In the genomic region with DNA sequence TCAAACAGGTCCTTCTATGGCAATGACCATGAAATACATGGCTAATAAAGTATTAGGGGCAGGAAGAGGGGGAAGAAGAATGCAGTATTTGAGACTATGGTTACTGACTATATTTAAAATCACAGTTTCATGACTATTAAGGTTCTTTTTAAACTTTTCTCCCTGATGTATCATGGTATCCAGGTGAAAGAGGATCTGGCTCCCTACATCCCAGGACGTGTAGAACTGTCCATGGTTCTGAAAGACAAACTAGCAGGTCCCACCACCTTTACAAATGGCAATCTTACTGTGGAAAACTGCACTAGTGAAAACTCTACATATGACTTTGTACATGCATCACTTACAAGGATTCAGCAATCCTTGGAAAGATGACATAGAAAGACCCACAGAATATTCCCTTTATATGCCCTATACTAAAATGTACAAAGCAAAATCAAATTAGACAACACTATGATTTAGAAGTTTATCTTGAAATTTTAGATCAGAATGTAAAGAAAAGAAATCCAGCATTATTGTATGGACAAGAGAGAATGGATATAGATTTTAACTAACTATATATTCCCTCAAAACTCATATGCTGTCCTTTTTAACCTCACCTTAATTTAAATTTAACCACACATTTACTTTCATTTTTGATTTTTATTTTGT, we compare ENCODE assay signal across 1 cellular context.
TF ChIP-seq lines count a peak whose summit lies in the region.

No MANE protein-coding gene starts in this region.

TF ChIP-seq in HepG2, 621 proteins besides CTCF, POLR2A, EP300 and RAD21 (continued from another document and continues in another):
- TF ChIP-seq, protein P1, sequence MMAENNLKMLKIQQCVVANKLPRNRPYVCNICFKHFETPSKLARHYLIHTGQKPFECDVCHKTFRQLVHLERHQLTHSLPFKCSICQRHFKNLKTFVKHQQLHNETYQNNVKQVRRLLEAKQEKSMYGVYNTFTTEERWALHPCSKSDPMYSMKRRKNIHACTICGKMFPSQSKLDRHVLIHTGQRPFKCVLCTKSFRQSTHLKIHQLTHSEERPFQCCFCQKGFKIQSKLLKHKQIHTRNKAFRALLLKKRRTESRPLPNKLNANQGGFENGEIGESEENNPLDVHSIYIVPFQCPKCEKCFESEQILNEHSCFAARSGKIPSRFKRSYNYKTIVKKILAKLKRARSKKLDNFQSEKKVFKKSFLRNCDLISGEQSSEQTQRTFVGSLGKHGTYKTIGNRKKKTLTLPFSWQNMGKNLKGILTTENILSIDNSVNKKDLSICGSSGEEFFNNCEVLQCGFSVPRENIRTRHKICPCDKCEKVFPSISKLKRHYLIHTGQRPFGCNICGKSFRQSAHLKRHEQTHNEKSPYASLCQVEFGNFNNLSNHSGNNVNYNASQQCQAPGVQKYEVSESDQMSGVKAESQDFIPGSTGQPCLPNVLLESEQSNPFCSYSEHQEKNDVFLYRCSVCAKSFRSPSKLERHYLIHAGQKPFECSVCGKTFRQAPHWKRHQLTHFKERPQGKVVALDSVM (CRISPR knock-in tag; IDR thresholded peaks at IDR 0.05), result no peak
- TF ChIP-seq CCAR2 (optimal IDR thresholded peaks at IDR 0.05; ENCODE audit: low read depth, low read length) (no peak), ZNF326 (CRISPR knock-in tag; IDR thresholded peaks at IDR 0.05; ENCODE audit: borderline replicate concordance) (no peak), ZNF24 (IDR thresholded peaks at IDR 0.05) (no peak), SNAPC2 (CRISPR knock-in tag; IDR thresholded peaks at IDR 0.05) (no peak), GATAD1 (CRISPR knock-in tag; IDR thresholded peaks at IDR 0.05) (peak; percentile 65), KDM4B (CRISPR knock-in tag; IDR thresholded peaks at IDR 0.05) (no peak), MIXL1 (CRISPR knock-in tag; IDR thresholded peaks at IDR 0.05) (peak; percentile 52; the same call in 1 of the 2 replicates), RFXAP (CRISPR knock-in tag; IDR thresholded peaks at IDR 0.05; ENCODE audit: borderline replicate concordance) (no peak), ZNF382 (CRISPR knock-in tag; IDR thresholded peaks at IDR 0.05; ENCODE audit: borderline replicate concordance) (no peak), TOPORS (CRISPR knock-in tag; IDR thresholded peaks at IDR 0.05) (no peak), RFX5 (IDR thresholded peaks at IDR 0.05; ENCODE audit: low read depth, low read length) (no peak), HIVEP1 (CRISPR knock-in tag; IDR thresholded peaks at IDR 0.05) (no peak), ZNF598 (CRISPR knock-in tag; IDR thresholded peaks at IDR 0.05; ENCODE audit: borderline replicate concordance) (no peak), ZNF143 (CRISPR knock-in tag; IDR thresholded peaks at IDR 0.05) (no peak), ZNF446 (CRISPR knock-in tag; IDR thresholded peaks at IDR 0.05) (no peak), SCMH1 (CRISPR knock-in tag; IDR thresholded peaks at IDR 0.05; ENCODE audit: borderline replicate concordance) (no peak), GFI1 (CRISPR knock-in tag; IDR thresholded peaks at IDR 0.05; ENCODE audit: borderline replicate concordance) (no peak), NFYB (CRISPR knock-in tag; IDR thresholded peaks at IDR 0.05) (no peak), RARA (CRISPR knock-in tag; IDR thresholded peaks at IDR 0.05) (peak; percentile 65), ZC3H4 (CRISPR knock-in tag; IDR thresholded peaks at IDR 0.05; ENCODE audit: borderline replicate concordance) (no peak), KDM3A (CRISPR knock-in tag; IDR thresholded peaks at IDR 0.05; ENCODE audit: low read depth) (no peak), TBL1XR1 (IDR thresholded peaks at IDR 0.05; ENCODE audit: borderline replicate concordance, low read length, partially characterized antibody) (no peak), JUNB (CRISPR knock-in tag; IDR thresholded peaks at IDR 0.05; ENCODE audit: borderline replicate concordance) (no peak), PITX1 (CRISPR knock-in tag; IDR thresholded peaks at IDR 0.05) (no peak)
- TF ChIP-seq, protein P2, sequence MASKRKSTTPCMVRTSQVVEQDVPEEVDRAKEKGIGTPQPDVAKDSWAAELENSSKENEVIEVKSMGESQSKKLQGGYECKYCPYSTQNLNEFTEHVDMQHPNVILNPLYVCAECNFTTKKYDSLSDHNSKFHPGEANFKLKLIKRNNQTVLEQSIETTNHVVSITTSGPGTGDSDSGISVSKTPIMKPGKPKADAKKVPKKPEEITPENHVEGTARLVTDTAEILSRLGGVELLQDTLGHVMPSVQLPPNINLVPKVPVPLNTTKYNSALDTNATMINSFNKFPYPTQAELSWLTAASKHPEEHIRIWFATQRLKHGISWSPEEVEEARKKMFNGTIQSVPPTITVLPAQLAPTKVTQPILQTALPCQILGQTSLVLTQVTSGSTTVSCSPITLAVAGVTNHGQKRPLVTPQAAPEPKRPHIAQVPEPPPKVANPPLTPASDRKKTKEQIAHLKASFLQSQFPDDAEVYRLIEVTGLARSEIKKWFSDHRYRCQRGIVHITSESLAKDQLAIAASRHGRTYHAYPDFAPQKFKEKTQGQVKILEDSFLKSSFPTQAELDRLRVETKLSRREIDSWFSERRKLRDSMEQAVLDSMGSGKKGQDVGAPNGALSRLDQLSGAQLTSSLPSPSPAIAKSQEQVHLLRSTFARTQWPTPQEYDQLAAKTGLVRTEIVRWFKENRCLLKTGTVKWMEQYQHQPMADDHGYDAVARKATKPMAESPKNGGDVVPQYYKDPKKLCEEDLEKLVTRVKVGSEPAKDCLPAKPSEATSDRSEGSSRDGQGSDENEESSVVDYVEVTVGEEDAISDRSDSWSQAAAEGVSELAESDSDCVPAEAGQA (IDR thresholded peaks at IDR 0.05; ENCODE audit: low read depth), result no peak
- TF ChIP-seq, protein P2 (CRISPR knock-in tag; IDR thresholded peaks at IDR 0.05; ENCODE audit: borderline replicate concordance), result peak; percentile 68; the same call in 1 of the 2 replicates
- TF ChIP-seq, protein P3, sequence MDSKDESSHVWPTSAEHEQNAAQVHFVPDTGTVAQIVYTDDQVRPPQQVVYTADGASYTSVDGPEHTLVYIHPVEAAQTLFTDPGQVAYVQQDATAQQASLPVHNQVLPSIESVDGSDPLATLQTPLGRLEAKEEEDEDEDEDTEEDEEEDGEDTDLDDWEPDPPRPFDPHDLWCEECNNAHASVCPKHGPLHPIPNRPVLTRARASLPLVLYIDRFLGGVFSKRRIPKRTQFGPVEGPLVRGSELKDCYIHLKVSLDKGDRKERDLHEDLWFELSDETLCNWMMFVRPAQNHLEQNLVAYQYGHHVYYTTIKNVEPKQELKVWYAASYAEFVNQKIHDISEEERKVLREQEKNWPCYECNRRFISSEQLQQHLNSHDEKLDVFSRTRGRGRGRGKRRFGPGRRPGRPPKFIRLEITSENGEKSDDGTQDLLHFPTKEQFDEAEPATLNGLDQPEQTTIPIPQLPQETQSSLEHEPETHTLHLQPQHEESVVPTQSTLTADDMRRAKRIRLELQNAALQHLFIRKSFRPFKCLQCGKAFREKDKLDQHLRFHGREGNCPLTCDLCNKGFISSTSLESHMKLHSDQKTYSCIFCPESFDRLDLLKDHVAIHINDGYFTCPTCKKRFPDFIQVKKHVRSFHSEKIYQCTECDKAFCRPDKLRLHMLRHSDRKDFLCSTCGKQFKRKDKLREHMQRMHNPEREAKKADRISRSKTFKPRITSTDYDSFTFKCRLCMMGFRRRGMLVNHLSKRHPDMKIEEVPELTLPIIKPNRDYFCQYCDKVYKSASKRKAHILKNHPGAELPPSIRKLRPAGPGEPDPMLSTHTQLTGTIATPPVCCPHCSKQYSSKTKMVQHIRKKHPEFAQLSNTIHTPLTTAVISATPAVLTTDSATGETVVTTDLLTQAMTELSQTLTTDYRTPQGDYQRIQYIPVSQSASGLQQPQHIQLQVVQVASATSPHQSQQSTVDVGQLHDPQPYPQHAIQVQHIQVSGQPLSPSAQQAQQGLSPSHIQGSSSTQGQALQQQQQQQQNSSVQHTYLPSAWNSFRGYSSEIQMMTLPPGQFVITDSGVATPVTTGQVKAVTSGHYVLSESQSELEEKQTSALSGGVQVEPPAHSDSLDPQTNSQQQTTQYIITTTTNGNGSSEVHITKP (CRISPR knock-in tag; IDR thresholded peaks at IDR 0.05; ENCODE audit: low read depth), result no peak
- TF ChIP-seq, protein P4, sequence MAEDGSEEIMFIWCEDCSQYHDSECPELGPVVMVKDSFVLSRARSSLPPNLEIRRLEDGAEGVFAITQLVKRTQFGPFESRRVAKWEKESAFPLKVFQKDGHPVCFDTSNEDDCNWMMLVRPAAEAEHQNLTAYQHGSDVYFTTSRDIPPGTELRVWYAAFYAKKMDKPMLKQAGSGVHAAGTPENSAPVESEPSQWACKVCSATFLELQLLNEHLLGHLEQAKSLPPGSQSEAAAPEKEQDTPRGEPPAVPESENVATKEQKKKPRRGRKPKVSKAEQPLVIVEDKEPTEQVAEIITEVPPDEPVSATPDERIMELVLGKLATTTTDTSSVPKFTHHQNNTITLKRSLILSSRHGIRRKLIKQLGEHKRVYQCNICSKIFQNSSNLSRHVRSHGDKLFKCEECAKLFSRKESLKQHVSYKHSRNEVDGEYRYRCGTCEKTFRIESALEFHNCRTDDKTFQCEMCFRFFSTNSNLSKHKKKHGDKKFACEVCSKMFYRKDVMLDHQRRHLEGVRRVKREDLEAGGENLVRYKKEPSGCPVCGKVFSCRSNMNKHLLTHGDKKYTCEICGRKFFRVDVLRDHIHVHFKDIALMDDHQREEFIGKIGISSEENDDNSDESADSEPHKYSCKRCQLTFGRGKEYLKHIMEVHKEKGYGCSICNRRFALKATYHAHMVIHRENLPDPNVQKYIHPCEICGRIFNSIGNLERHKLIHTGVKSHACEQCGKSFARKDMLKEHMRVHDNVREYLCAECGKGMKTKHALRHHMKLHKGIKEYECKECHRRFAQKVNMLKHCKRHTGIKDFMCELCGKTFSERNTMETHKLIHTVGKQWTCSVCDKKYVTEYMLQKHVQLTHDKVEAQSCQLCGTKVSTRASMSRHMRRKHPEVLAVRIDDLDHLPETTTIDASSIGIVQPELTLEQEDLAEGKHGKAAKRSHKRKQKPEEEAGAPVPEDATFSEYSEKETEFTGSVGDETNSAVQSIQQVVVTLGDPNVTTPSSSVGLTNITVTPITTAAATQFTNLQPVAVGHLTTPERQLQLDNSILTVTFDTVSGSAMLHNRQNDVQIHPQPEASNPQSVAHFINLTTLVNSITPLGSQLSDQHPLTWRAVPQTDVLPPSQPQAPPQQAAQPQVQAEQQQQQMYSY (CRISPR knock-in tag; IDR thresholded peaks at IDR 0.05), result no peak
- TF ChIP-seq, protein P5, sequence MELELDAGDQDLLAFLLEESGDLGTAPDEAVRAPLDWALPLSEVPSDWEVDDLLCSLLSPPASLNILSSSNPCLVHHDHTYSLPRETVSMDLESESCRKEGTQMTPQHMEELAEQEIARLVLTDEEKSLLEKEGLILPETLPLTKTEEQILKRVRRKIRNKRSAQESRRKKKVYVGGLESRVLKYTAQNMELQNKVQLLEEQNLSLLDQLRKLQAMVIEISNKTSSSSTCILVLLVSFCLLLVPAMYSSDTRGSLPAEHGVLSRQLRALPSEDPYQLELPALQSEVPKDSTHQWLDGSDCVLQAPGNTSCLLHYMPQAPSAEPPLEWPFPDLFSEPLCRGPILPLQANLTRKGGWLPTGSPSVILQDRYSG (CRISPR knock-in tag; IDR thresholded peaks at IDR 0.05), result no peak
- TF ChIP-seq, protein P6, sequence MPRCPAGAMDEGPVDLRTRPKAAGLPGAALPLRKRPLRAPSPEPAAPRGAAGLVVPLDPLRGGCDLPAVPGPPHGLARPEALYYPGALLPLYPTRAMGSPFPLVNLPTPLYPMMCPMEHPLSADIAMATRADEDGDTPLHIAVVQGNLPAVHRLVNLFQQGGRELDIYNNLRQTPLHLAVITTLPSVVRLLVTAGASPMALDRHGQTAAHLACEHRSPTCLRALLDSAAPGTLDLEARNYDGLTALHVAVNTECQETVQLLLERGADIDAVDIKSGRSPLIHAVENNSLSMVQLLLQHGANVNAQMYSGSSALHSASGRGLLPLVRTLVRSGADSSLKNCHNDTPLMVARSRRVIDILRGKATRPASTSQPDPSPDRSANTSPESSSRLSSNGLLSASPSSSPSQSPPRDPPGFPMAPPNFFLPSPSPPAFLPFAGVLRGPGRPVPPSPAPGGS (CRISPR knock-in tag; IDR thresholded peaks at IDR 0.05), result no peak
- TF ChIP-seq, protein P7, sequence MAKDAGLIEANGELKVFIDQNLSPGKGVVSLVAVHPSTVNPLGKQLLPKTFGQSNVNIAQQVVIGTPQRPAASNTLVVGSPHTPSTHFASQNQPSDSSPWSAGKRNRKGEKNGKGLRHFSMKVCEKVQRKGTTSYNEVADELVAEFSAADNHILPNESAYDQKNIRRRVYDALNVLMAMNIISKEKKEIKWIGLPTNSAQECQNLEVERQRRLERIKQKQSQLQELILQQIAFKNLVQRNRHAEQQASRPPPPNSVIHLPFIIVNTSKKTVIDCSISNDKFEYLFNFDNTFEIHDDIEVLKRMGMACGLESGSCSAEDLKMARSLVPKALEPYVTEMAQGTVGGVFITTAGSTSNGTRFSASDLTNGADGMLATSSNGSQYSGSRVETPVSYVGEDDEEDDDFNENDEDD (CRISPR knock-in tag; IDR thresholded peaks at IDR 0.05; ENCODE audit: borderline replicate concordance), result no peak
